In the genomic region with DNA sequence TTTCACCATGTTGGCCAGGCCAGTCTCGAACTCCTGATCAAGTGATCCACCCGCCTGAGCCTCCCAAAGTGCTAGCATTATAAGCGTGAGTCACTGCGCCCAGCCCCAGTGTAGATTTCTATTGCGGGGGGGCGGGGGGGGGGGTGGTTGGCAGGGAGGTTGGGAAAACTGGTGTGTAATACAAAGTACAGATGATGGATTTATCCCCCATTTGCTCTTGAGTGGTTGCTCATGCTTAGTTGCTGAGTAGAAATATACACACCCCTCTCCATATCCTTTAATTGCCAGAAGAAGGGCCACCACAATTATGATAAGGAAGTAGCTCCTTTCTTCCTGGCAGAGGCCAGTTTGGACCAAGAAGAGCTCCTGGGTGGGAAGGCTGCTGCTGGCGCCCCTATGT, we compare ENCODE assay signal across 20 cellular contexts. TPM values are rescaled to one million over a fixed set of nuclear protein-coding genes. Genes with fewer than 3 reads are reported as not detected.
A peak's percentile ranks its signal among the peaks of the same experiment; 100 is the strongest.
DNase-seq lines count a peak whose midpoint lies in the region; ATAC-seq and TF ChIP-seq lines count a peak whose summit lies in the region.
"Had no signal": no experiment of that assay in that cellular context is flagged by ENCODE, and none has a peak within 500 bp of the region (broad histone marks: within the 10 kb centered on the region; RNA-seq: fewer than 3 reads in every experiment).

No MANE protein-coding gene starts in this region.

- H3K36me3 ChIP-seq in ACC112 (ENCODE audit: insufficient read depth, low read length) (no peaks in the 10 kb centered on the region), RWPE2 (ENCODE audit: low read depth) (no peaks in the 10 kb centered on the region)
- H3K36me3 ChIP-seq in CD4-positive, alpha-beta memory T cell (ENCODE audit: insufficient read depth, low read length) = peaks cover 14% of the 10 kb centered on the region

- peaks cover 9 to 38% of the 10 kb centered on the region in 2 donors for H3K36me3 Mint-ChIP-seq in CD4-positive, alpha-beta memory T cell

- DNase-seq in H4 (ENCODE audit: low spot score) (peak; percentile 72), RWPE2 (ENCODE audit: low spot score) (no peak), fibroblast of the aortic adventitia (ENCODE audit: low read depth) (peak; percentile 65), islet precursor cell (no peak)
- no peak for DNase-seq in CD4-positive, alpha-beta memory T cell
- DNase-seq: activated CD4-positive, alpha-beta T cell treated with anti-CD3 and anti-CD28 coated beads, Interleukin-2, amount 10 ng/mL, durations not matched to agents 7 days and 5 days; activated naive CD4-positive, alpha-beta T cell; cerebellar nuclear complex; effector memory CD4-positive, alpha-beta T cell; KG1; NCI-H1092 treated with DMSO at 0.1 percent for 48 hours; NCI-H526; retina; stimulated activated naive B cell treated with anti-CD40 and anti-IgM and Interleukin-4, amounts not matched to agents 10 μg/mL and 1 μg/mL and 100 μg/mL, for 72 hours; tibial artery had no signal

- H3K4me1 ChIP-seq in ACC112 (ENCODE audit: control insufficient read depth, insufficient read depth, low read length, unreplicated experiment) (peaks cover 41% of the 10 kb centered on the region), RWPE2 (ENCODE audit: insufficient read depth, poor library complexity, severe bottlenecking) (peaks cover 19% of the 10 kb centered on the region)
- H3K4me1 ChIP-seq in CD4-positive, alpha-beta memory T cell (ENCODE audit: insufficient read depth, low read length) = no peaks in the 10 kb centered on the region

- H3K9me3 Mint-ChIP-seq in CD4-positive, alpha-beta memory T cell = peaks cover 0 to 2% (median 0%) of the 10 kb centered on the region in 8 donors
- H3K9me3 Mint-ChIP-seq: activated CD4-positive, alpha-beta T cell treated with anti-CD3 and anti-CD28 coated beads, Interleukin-2, amount 10 ng/mL, durations not matched to agents 7 days and 5 days; neural crest cell; stimulated activated naive B cell treated with anti-CD40 and anti-IgM and Interleukin-4, amounts not matched to agents 10 μg/mL and 1 μg/mL and 100 μg/mL, for 72 hours had no signal

- CTCF ChIA-PET in CD4-positive, alpha-beta memory T cell (lab: Charles Lee; ENCODE audit: partially characterized antibody) = no interaction called here

- no peaks in the 10 kb centered on the region for H3K79me2 ChIP-seq in ACC112 (ENCODE audit: control insufficient read depth, insufficient read depth, low read length, unreplicated experiment)

- H3K4me1 Mint-ChIP-seq in CD4-positive, alpha-beta memory T cell = peaks cover 2 to 6% (median 4%) of the 10 kb centered on the region in 4 donors
- H3K4me1 Mint-ChIP-seq: stimulated activated naive B cell treated with anti-CD40 and anti-IgM and Interleukin-4, amounts not matched to agents 10 μg/mL and 1 μg/mL and 100 μg/mL, for 72 hours had no signal

- H3K27me3 Mint-ChIP-seq in CD4-positive, alpha-beta memory T cell = no peaks in the 10 kb centered on the region
- H3K27me3 Mint-ChIP-seq: activated CD4-positive, alpha-beta T cell treated with anti-CD3 and anti-CD28 coated beads, Interleukin-2, amount 10 ng/mL, durations not matched to agents 7 days and 5 days; stimulated activated naive B cell treated with anti-CD40 and anti-IgM and Interleukin-4, amounts not matched to agents 10 μg/mL and 1 μg/mL and 100 μg/mL, for 72 hours had no signal

- ATAC-seq in RWPE2 (ENCODE audit: low read depth) (no peak), GM21515 (IDR thresholded peaks at IDR 0.05; ENCODE audit: unreplicated experiment) (no peak), HG03159 (IDR thresholded peaks at IDR 0.05; ENCODE audit: unreplicated experiment) (no peak)
- ATAC-seq: HCT116; stimulated activated naive B cell treated with anti-CD40 and anti-IgM and Interleukin-4, amounts not matched to agents 10 μg/mL and 1 μg/mL and 100 μg/mL, for 72 hours had no signal

- H3K27ac Mint-ChIP-seq in CD4-positive, alpha-beta memory T cell = peak overlapping the region in 1 of 7 donors; percentile 22
- H3K27ac Mint-ChIP-seq: activated CD4-positive, alpha-beta T cell treated with anti-CD3 and anti-CD28 coated beads, Interleukin-2, amount 10 ng/mL, durations not matched to agents 7 days and 5 days; stimulated activated naive B cell treated with anti-CD40 and anti-IgM and Interleukin-4, amounts not matched to agents 10 μg/mL and 1 μg/mL and 100 μg/mL, for 72 hours had no signal

- intact Hi-C loops in CD4-positive, alpha-beta memory T cell (cut with micrococcal nuclease) = no loop called here

- no peaks in the 10 kb centered on the region for H3K9me3 ChIP-seq in RWPE2 (ENCODE audit: severe bottlenecking)
- no peaks in the 10 kb centered on the region for H3K9me3 ChIP-seq in CD4-positive, alpha-beta memory T cell (ENCODE audit: control insufficient read depth in 1 of 2, low read length in 2 of 2)
- H3K9me3 ChIP-seq: tibial artery had no signal

- TF ChIP-seq CTCF in RWPE2 (IDR thresholded peaks at IDR 0.05; ENCODE audit: poor library complexity, severe bottlenecking) (no peak), fibroblast of the aortic adventitia (IDR thresholded peaks at IDR 0.05; ENCODE audit: insufficient read depth, low read length) (no peak)

- H3K27me3 ChIP-seq in ACC112 (ENCODE audit: insufficient read depth, low read length) = no peaks in the 10 kb centered on the region
- H3K27me3 ChIP-seq in RWPE2 (ENCODE audit: insufficient read depth, poor library complexity, severe bottlenecking) = no peaks in the 10 kb centered on the region
- H3K27me3 ChIP-seq in CD4-positive, alpha-beta memory T cell (ENCODE audit: insufficient read depth, low read length) = no peaks in the 10 kb centered on the region
- H3K27me3 ChIP-seq: tibial artery had no signal

- POLR2A ChIA-PET in CD4-positive, alpha-beta memory T cell (lab: Charles Lee; ENCODE audit: partially characterized antibody) = no interaction called here

- peak overlapping the region; percentile 53; the same call in 1 of the 2 replicates for H3K27ac ChIP-seq in ACC112 (ENCODE audit: low read depth, low read length)
- peak overlapping the region; percentile 78 for H3K27ac ChIP-seq in RWPE2 (ENCODE audit: poor library complexity, severe bottlenecking)
- H3K27ac ChIP-seq in CD4-positive, alpha-beta memory T cell (ENCODE audit: low read depth, low read length) = no peak overlapping the region
- H3K27ac ChIP-seq: tibial artery had no signal

- no peak overlapping the region for H3K4me3 Mint-ChIP-seq in CD4-positive, alpha-beta memory T cell
- H3K4me3 Mint-ChIP-seq: activated CD4-positive, alpha-beta T cell treated with anti-CD3 and anti-CD28 coated beads, Interleukin-2, amount 10 ng/mL, durations not matched to agents 7 days and 5 days; neural crest cell; stimulated activated naive B cell treated with anti-CD40 and anti-IgM and Interleukin-4, amounts not matched to agents 10 μg/mL and 1 μg/mL and 100 μg/mL, for 72 hours had no signal

- no peak overlapping the region for H2AFZ ChIP-seq in ACC112 (ENCODE audit: low read length, unreplicated experiment)

- no peak overlapping the region for H3K4me3 ChIP-seq in ACC112 (ENCODE audit: low read depth, low read length)
- H3K4me3 ChIP-seq in RWPE2 (ENCODE audit: severe bottlenecking) = no peak overlapping the region
- no peak overlapping the region for H3K4me3 ChIP-seq in fibroblast of the aortic adventitia (ENCODE audit: low read depth, low read length)
- H3K4me3 ChIP-seq in CD4-positive, alpha-beta memory T cell (ENCODE audit: low read length in 2 of 2) = no peak overlapping the region
- H3K4me3 ChIP-seq: tibial artery had no signal

RNA-seq across cellular contexts. Expression of a gene that starts 55.1 kb away (rescaled TPM):
- 156 and 204 TPM in 2 replicates for total RNA-seq in H4 (2014; rRNA removed; shearing (Covaris generic))
- 67.1 and 98.7 TPM in 2 replicates for total RNA-seq in fibroblast of the aortic adventitia (ENCODE audit: low replicate concordance)
- total RNA-seq in CD4-positive, alpha-beta memory T cell = 10 to 100 TPM; 33.4 to 39.0 TPM
- polyA plus RNA-seq in CD4-positive, alpha-beta memory T cell = 10 to 100 TPM; 53.2 to 89.1 TPM

RNA-seq across cellular contexts. Expression of a gene that starts 55.2 kb away (rescaled TPM):
- 5.5 and 6.7 TPM in 2 replicates for total RNA-seq in H4 (2014; rRNA removed; shearing (Covaris generic))
- 10.9 and 15.4 TPM in 2 replicates for total RNA-seq in fibroblast of the aortic adventitia (ENCODE audit: low replicate concordance)
- 10 to 100 TPM; 10.5 to 10.7 TPM for total RNA-seq in CD4-positive, alpha-beta memory T cell
- polyA plus RNA-seq in CD4-positive, alpha-beta memory T cell = 1 to 10 TPM; 1.3 to 4.4 TPM

Comparison
In these comparisons a context has a peak if more than half of its experiments do, and no peak if none do; other contexts are left out.
1. DNase-seq: peak in H4 (single experiment) and fibroblast of the aortic adventitia (single experiment); none in RWPE2 (single experiment), CD4-positive, alpha-beta memory T cell (0 of 5) and islet precursor cell (single experiment).